Comparison of ENCODE assay signal across 2 cellular contexts in genomic region chr17:78917451-78918307, GRCh38.
TF ChIP-seq lines count a peak whose summit lies in the region.

No MANE protein-coding gene starts in this region.

TF ChIP-seq in SK-N-SH treated with all-trans-retinoic acid at 6 μM for 48 hours, 23 proteins besides CTCF, POLR2A, EP300 and RAD21 (continued from another document):
- TF ChIP-seq CSRNP3 (CRISPR knock-in tag; IDR thresholded peaks at IDR 0.05) = no peak
TF ChIP-seq in SK-N-SH treated with all-trans-retinoic acid at 6 μM for 48 hours: peak in this region for 1.

TF ChIP-seq in SK-N-SH, 30 proteins besides CTCF, POLR2A, EP300 and RAD21 (continued from another document):
- TF ChIP-seq MEF2A (IDR thresholded peaks at IDR 0.05; ENCODE audit: borderline replicate concordance, low read depth) = no peak
- TF ChIP-seq RXRA (IDR thresholded peaks at IDR 0.05; ENCODE audit: borderline replicate concordance, low read depth) = no peak
- no peak for TF ChIP-seq FOXM1 (IDR thresholded peaks at IDR 0.05; ENCODE audit: low read depth)
- no peak for TF ChIP-seq GATA2 (CRISPR knock-in tag; IDR thresholded peaks at IDR 0.05)
- TF ChIP-seq YY1 (IDR thresholded peaks at IDR 0.05; ENCODE audit: low read depth) = no peak
- TF ChIP-seq TAF1 (IDR thresholded peaks at IDR 0.05; ENCODE audit: borderline replicate concordance, low read depth, low read length) = no peak
- TF ChIP-seq NRF1 (IDR thresholded peaks at IDR 0.05; ENCODE audit: low read depth, low read length) = no peak
- TF ChIP-seq TCF12 (IDR thresholded peaks at IDR 0.05) = no peak
